25 cellular contexts compared by ENCODE assay signal in genomic region chr5:31204955-31205354, GRCh38. TPM values are rescaled to one million over a fixed set of nuclear protein-coding genes. Genes with fewer than 3 reads are reported as not detected.
"Had no signal": no experiment of that assay in that cellular context is flagged by ENCODE, and none has a peak within 500 bp of the region (broad histone marks: within the 10 kb centered on the region; RNA-seq: fewer than 3 reads in every experiment).

No MANE protein-coding gene starts in this region.

- H3K27ac ChIP-seq: left lung, pancreas, prostate gland, sigmoid colon, spleen, suprapubic skin, thoracic aorta, vagina had no signal

- DNase-seq: hypothalamus; immature natural killer cell; kidney; left colon; left lung; mesendoderm; naive B cell; natural killer cell; nephron progenitor cell; pancreas; posterior cingulate gyrus; retina; right cardiac atrium; sigmoid colon; small intestine; spleen; stimulated activated CD4-positive, alpha-beta T cell treated with anti-CD3 and anti-CD28 coated beads, Interleukin-4, amount 100 ng/mL, for 24 hours; stimulated activated naive CD4-positive, alpha-beta T cell had no signal

- H3K36me3 ChIP-seq: left lung, pancreas, prostate gland, sigmoid colon, spleen, suprapubic skin, thoracic aorta, tibial nerve, vagina had no signal

- H3K4me3 ChIP-seq: left lung, lung, pancreas, prostate gland, sigmoid colon, spleen, suprapubic skin, thoracic aorta, tibial nerve, vagina had no signal

- H3K4me1 ChIP-seq: left lung, pancreas, prostate gland, sigmoid colon, spleen, suprapubic skin, vagina had no signal

- H3K9me3 ChIP-seq: left lung, pancreas, prostate gland, sigmoid colon, spleen, suprapubic skin, thoracic aorta, tibial nerve, vagina had no signal

- H3K27me3 ChIP-seq: sigmoid colon, spleen, suprapubic skin, tibial nerve, vagina had no signal

RNA-seq across cellular contexts. Expression of gene CDH6, which starts 11.5 kb away (rescaled TPM):
- total RNA-seq: mononuclear cell, natural killer cell had no signal
